7 cellular contexts compared by ENCODE assay signal in genomic region chr2:180937480-180937879, GRCh38.
A peak's percentile ranks its signal among the peaks of the same experiment; 100 is the strongest.
DNase-seq lines count a peak whose midpoint lies in the region; ATAC-seq lines count a peak whose summit lies in the region.
"Not testable (repeated sequence)": the region's sequence is repeated elsewhere in the genome, so short reads cannot be mapped to it uniquely, and the experiment has no call there.

No MANE protein-coding gene starts in this region.

- ATAC-seq in GM18858 (IDR thresholded peaks at IDR 0.05; ENCODE audit: unreplicated experiment) (peak; percentile 85), GM21381 (IDR thresholded peaks at IDR 0.05; ENCODE audit: unreplicated experiment) (peak; percentile 70), HG02852 (IDR thresholded peaks at IDR 0.05; ENCODE audit: unreplicated experiment) (peak; percentile 90), HG03342 (IDR thresholded peaks at IDR 0.05; ENCODE audit: unreplicated experiment) (peak; percentile 94), memory B cell (ENCODE audit: low read depth) (peak; percentile 96)

- H3K9me3 Mint-ChIP-seq in memory B cell: not testable (repeated sequence)

- peak overlapping the region; percentile 60 for H3K27ac Mint-ChIP-seq in memory B cell

- not testable (repeated sequence) for H3K4me3 Mint-ChIP-seq in memory B cell

- H3K36me3 Mint-ChIP-seq in memory B cell: not testable (repeated sequence)

- DNase-seq in NOMO-1 (lab: John Stamatoyannopoulos, UW; ENCODE audit: unreplicated experiment in 2 of 2) (peak; percentile 1 to 47), memory B cell (ENCODE audit: low spot score in 2 of 2) (peak in 1 of 2 donors; percentile 18)
- peak; percentile 12 for DNase-seq in activated CD8-positive, alpha-beta memory T cell treated with anti-CD3 and anti-CD28 coated beads, Interleukin-2, amount 50 U/mL, for 4 hours

- H3K4me1 Mint-ChIP-seq in memory B cell: peaks cover 12% of the 10 kb centered on the region

- not testable (repeated sequence) for H3K27me3 Mint-ChIP-seq in memory B cell
